Comparison of ENCODE assay signal across 23 cellular contexts in the genomic region with DNA sequence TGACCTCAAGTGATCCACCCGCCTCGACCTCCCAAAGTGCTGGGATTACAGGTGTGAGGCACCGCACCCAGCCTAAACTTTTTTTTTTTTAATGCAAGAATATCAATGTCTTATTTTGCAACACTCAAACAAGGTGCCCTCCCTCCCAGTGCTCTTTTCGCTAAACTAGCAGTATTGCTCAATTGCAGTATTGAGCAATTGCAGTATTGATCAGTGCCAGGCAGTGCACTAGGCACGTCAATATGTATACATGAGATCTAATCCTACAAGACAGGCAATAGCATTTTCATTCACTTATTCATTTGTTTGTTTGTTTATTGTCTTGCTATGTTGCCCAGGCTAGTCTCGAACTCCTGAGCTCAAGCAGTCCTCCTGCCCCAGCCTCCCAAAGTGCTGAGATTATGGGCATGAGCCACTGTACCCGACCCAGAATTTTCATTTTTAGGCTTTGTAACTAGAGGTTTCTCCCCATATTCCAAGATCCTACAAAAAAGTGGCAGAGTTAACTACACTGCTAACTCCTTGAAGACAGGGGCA.
DNase-seq lines count a peak whose midpoint lies in the region; ATAC-seq, FAIRE-seq and TF ChIP-seq lines count a peak whose summit lies in the region.
"Had no signal": no experiment of that assay in that cellular context is flagged by ENCODE, and none has a peak within 500 bp of the region (broad histone marks: within the 10 kb centered on the region; RNA-seq: fewer than 3 reads in every experiment).

No MANE protein-coding gene starts in this region.

- H3K9me3 ChIP-seq in body of pancreas (no peaks in the 10 kb centered on the region), HepG2 (ENCODE audit: low read length) (no peaks in the 10 kb centered on the region)
- H3K9me3 ChIP-seq: BLaER1 treated with 17β-estradiol and CSF1 and Interleukin-3, amounts not matched to agents 10 nM and 100 nM; MG63; Peyer's patch had no signal

- no TSS peak for BruUV-seq in HepG2 (replicated peaks; lab: Mats Ljungman, UMichigan)

- peak; percentile 4 for FAIRE-seq in HepG2 (lab: Jason Lieb, UNC)
- FAIRE-seq: GM12878, GM19239 had no signal

- CTCF ChIA-PET in HepG2 (lab: Yijun Ruan, JAX; ENCODE audit: low intra/inter-chr PET ratio, low total read pairs) = no interaction called here

- H3K36me3 ChIP-seq in body of pancreas (replicated peaks in 1 of 2; ENCODE audit: insufficient read depth in 1 of 2, low read depth in 2 of 2) = no peaks in the 10 kb centered on the region
- no peaks in the 10 kb centered on the region for H3K36me3 ChIP-seq in HepG2 (replicated peaks in 1 of 2; ENCODE audit: control insufficient read depth in 1 of 2, insufficient read depth in 2 of 2, low read length in 2 of 2)
- H3K36me3 ChIP-seq: BLaER1 treated with 17β-estradiol and CSF1 and Interleukin-3, amounts not matched to agents 10 nM and 100 nM; MG63; Peyer's patch had no signal

- no peak for TF ChIP-seq RAD21 in Ishikawa (IDR thresholded peaks at IDR 0.05; ENCODE audit: low read depth)
- no peak for TF ChIP-seq RAD21 in HepG2 (CRISPR knock-in tag; IDR thresholded peaks at IDR 0.05)

- no peaks in the 10 kb centered on the region for H3K27me3 ChIP-seq in body of pancreas
- no peaks in the 10 kb centered on the region for H3K27me3 ChIP-seq in HepG2 (ENCODE audit: control insufficient read depth in 1 of 2, insufficient read depth in 2 of 2, low read length in 2 of 2)
- H3K27me3 ChIP-seq: BLaER1 treated with 17β-estradiol and CSF1 and Interleukin-3, amounts not matched to agents 10 nM and 100 nM; MG63; Peyer's patch had no signal

- peaks cover 10% of the 10 kb centered on the region for H3K4me1 ChIP-seq in body of pancreas
- H3K4me1 ChIP-seq in HepG2 (ENCODE audit: insufficient read depth, low read length) = peaks cover 33% of the 10 kb centered on the region
- H3K4me1 ChIP-seq: Peyer's patch had no signal

- H3K4me3 ChIP-seq in body of pancreas = no peak overlapping the region
- no peak overlapping the region for H3K4me3 ChIP-seq in HepG2 (replicated peaks in 1 of 3; ENCODE audit: insufficient read depth in 1 of 3, low read depth in 2 of 3, low read length in 3 of 3)
- H3K4me3 ChIP-seq: BLaER1 treated with 17β-estradiol and CSF1 and Interleukin-3, amounts not matched to agents 10 nM and 100 nM; GM12878; MG63; Peyer's patch had no signal

- H2AFZ ChIP-seq in HepG2 (ENCODE audit: low read length) = no peak overlapping the region

- intact Hi-C loops in body of pancreas (cut with DNase I) (loop anchor here (5.0 to 10.0 kb wide), 2 partner anchors 311 to 454 kb away; no protein-coding TSS in a partner anchor), HepG2 (cut with micrococcal nuclease; ENCODE audit: unreplicated experiment) (no loop called here)

- WGBS in body of pancreas, 2 donors = 75 to 78% methylated on average over 7 of the region's 7 CpGs
- WGBS in HepG2 (ENCODE audit: low lambda C conversion rate) = 58% methylated on average over 7 of the region's 7 CpGs

- no peaks in the 10 kb centered on the region for H3K79me2 ChIP-seq in HepG2 (ENCODE audit: insufficient read depth, low read length)

- DNase-seq in HuH-7.5 (ENCODE audit: low spot score) (peak; percentile 34), body of pancreas (no peak), HepG2 (ENCODE audit: low spot score) (no peak), nucleus accumbens (lab: John Stamatoyannopoulos, UW) (no peak), kidney glomerular epithelial cell (lab: John Stamatoyannopoulos, UW) (no peak), NCI-H128 (lab: John Stamatoyannopoulos, UW; ENCODE audit: unreplicated experiment) (no peak)
- DNase-seq: Calu3; CD8-positive, alpha-beta T cell; DMS53; EL; GOT3; Karpas-422; NCI-H1417; NCI-H187; NCI-H2107; NCI-H510A treated with DMSO at 0.1 percent for 48 hours; NCI-H82; Peyer's patch had no signal

- TF ChIP-seq EP300 in Ishikawa (IDR thresholded peaks at IDR 0.05; ENCODE audit: borderline replicate concordance) = no peak
- peak in 1 of 2 experiments; percentile 56; a peak in 2 of 4 replicates for TF ChIP-seq EP300 in HepG2 (IDR thresholded peaks at IDR 0.05; ENCODE audit: low read depth in 2 of 2, low read length in 2 of 2)
- no peak for TF ChIP-seq EP300 in HepG2 (CRISPR knock-in tag; IDR thresholded peaks at IDR 0.05; ENCODE audit: borderline replicate concordance)

- no peak overlapping the region for H3K27ac ChIP-seq in body of pancreas
- H3K27ac ChIP-seq in HepG2 (ENCODE audit: extremely low read length, insufficient read depth, low read length) = no peak overlapping the region
- H3K27ac ChIP-seq: BLaER1 treated with 17β-estradiol and CSF1 and Interleukin-3, amounts not matched to agents 10 nM and 100 nM; Peyer's patch had no signal

- in situ Hi-C loops in HepG2 (cut with HindIII; ENCODE audit: extremely low pct_ligation_motif_present, low pct_unique_long_range_greater_than_20kb) = loop anchor here (10.0 to 25.0 kb wide), 2 partner anchors 261 to 354 kb away; no protein-coding TSS in a partner anchor

- POLR2A ChIA-PET in HepG2 (lab: Yijun Ruan, JAX) = no interaction called here

- H4K20me1 ChIP-seq in HepG2 (ENCODE audit: insufficient read depth, low read length) = no peaks in the 10 kb centered on the region

- no peak overlapping the region for H3K4me2 ChIP-seq in HepG2 (ENCODE audit: low read depth, low read length)
- H3K4me2 ChIP-seq: BLaER1 treated with 17β-estradiol and CSF1 and Interleukin-3, amounts not matched to agents 10 nM and 100 nM had no signal

- peak; percentile 34 for ATAC-seq in body of pancreas
- ATAC-seq in HepG2 = peak; percentile 20; the same call in 1 of the 3 replicates
- ATAC-seq: CD8-positive, alpha-beta T cell; GM12878 had no signal

- no peak for TF ChIP-seq CTCF in body of pancreas (IDR thresholded peaks at IDR 0.05)
- no peak for TF ChIP-seq CTCF in HepG2 (CRISPR knock-in tag; IDR thresholded peaks at IDR 0.05)

- TF ChIP-seq POLR2A in body of pancreas (IDR thresholded peaks at IDR 0.05) = no peak
- TF ChIP-seq POLR2A in HepG2 (IDR thresholded peaks at IDR 0.05; ENCODE audit: insufficient read depth in 1 of 2, low read depth in 2 of 2, low read length in 2 of 2) = no peak

- no peak overlapping the region for H3K9ac ChIP-seq in HepG2 (ENCODE audit: insufficient read depth, low read depth, low read length)
- H3K9ac ChIP-seq: BLaER1 treated with 17β-estradiol and CSF1 and Interleukin-3, amounts not matched to agents 10 nM and 100 nM had no signal

TF ChIP-seq in Ishikawa, 13 proteins besides CTCF, POLR2A, EP300 and RAD21:
- no peak for TF ChIP-seq FOXM1 (IDR thresholded peaks at IDR 0.05; ENCODE audit: borderline replicate concordance, low read depth)
- TF ChIP-seq CEBPB (IDR thresholded peaks at IDR 0.05) = peak; percentile 50; the same call in 1 of the 2 replicates
- TF ChIP-seq TAF1 (IDR thresholded peaks at IDR 0.05; ENCODE audit: low read depth) = no peak

TF ChIP-seq in HepG2, 621 proteins besides CTCF, POLR2A, EP300 and RAD21 (continues in another document):
- TF ChIP-seq TBX2 (CRISPR knock-in tag; IDR thresholded peaks at IDR 0.05; ENCODE audit: borderline replicate concordance) (0 out of 2 replicates have a peak, but pooled peaks have one; percentile 32), ZNF24 (IDR thresholded peaks at IDR 0.05) (peak; percentile 72; the same call in 1 of the 2 replicates), ZNF460 (CRISPR knock-in tag; IDR thresholded peaks at IDR 0.05; ENCODE audit: borderline replicate concordance) (peak; percentile 49; the same call in 1 of the 2 replicates), ZNF3 (CRISPR knock-in tag; IDR thresholded peaks at IDR 0.05) (peak; percentile 90; the same call in 1 of the 2 replicates), ZNF331 (CRISPR knock-in tag; IDR thresholded peaks at IDR 0.05) (peak; percentile 82), ARID4A (CRISPR knock-in tag; IDR thresholded peaks at IDR 0.05; ENCODE audit: borderline replicate concordance) (peak; percentile 14; the same call in 1 of the 2 replicates), CEBPG (CRISPR knock-in tag; IDR thresholded peaks at IDR 0.05) (peak; percentile 98)
- TF ChIP-seq, protein P1, sequence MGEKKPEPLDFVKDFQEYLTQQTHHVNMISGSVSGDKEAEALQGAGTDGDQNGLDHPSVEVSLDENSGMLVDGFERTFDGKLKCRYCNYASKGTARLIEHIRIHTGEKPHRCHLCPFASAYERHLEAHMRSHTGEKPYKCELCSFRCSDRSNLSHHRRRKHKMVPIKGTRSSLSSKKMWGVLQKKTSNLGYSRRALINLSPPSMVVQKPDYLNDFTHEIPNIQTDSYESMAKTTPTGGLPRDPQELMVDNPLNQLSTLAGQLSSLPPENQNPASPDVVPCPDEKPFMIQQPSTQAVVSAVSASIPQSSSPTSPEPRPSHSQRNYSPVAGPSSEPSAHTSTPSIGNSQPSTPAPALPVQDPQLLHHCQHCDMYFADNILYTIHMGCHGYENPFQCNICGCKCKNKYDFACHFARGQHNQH (CRISPR knock-in tag; IDR thresholded peaks at IDR 0.05) = 0 out of 2 replicates have a peak, but pooled peaks have one; percentile 23
